ENCODE assay signal across 1 cellular context in genomic region chr9:19800884-19801283, GRCh38.
TF ChIP-seq lines count a peak whose summit lies in the region.

No MANE protein-coding gene starts in this region.

TF ChIP-seq in H1, 55 proteins besides CTCF, POLR2A, EP300 and RAD21:
- TF ChIP-seq ZNF274 (IDR thresholded peaks at IDR 0.05; ENCODE audit: borderline replicate concordance, extremely low read depth, low read length) (no peak), YY1 (IDR thresholded peaks at IDR 0.05; ENCODE audit: low read depth, low read length) (peak; percentile 63; the same call in 1 of the 2 replicates)
